24 cellular contexts compared by ENCODE assay signal in genomic region chr4:139035650-139036049, GRCh38. TPM values are rescaled to one million over a fixed set of nuclear protein-coding genes. Genes with fewer than 3 reads are reported as not detected.
DNase-seq lines count a peak whose midpoint lies in the region; ATAC-seq and TF ChIP-seq lines count a peak whose summit lies in the region.
"Had no signal": no experiment of that assay in that cellular context is flagged by ENCODE, and none has a peak within 500 bp of the region (broad histone marks: within the 10 kb centered on the region; RNA-seq: fewer than 3 reads in every experiment).

No MANE protein-coding gene starts in this region.

- no peak overlapping the region for H4K8ac ChIP-seq in mesendoderm (ENCODE audit: low read depth, low read length)

- H4K20me1 ChIP-seq in BLaER1, result peaks cover 99% of the 10 kb centered on the region

- H3K9me3 ChIP-seq in BLaER1 (peaks cover 8% of the 10 kb centered on the region), ascending aorta (no peaks in the 10 kb centered on the region)
- H3K9me3 ChIP-seq: left ventricle myocardium inferior, SJCRH30, upper lobe of left lung had no signal

- H3K36me3 Mint-ChIP-seq in CD14-positive monocyte, result peaks cover 19 to 28% of the 10 kb centered on the region in 2 donors
- peaks cover 43% of the 10 kb centered on the region for H3K36me3 Mint-ChIP-seq in activated T-helper 17 cell treated with anti-CD3 and anti-CD28 coated beads, Interleukin-2, amount 50 U/mL, for 72 hours (ENCODE audit: low read depth)

- no peak overlapping the region for H3K23ac ChIP-seq in mesendoderm (ENCODE audit: low read length)

- H3K4me1 ChIP-seq in BLaER1, result peaks cover 64% of the 10 kb centered on the region
- H3K4me1 ChIP-seq in mesendoderm (ENCODE audit: control insufficient read depth, low read depth, low read length), result no peaks in the 10 kb centered on the region
- H3K4me1 ChIP-seq in ascending aorta, result no peaks in the 10 kb centered on the region
- H3K4me1 ChIP-seq: SJCRH30 had no signal

- no peak overlapping the region for H2BK120ac ChIP-seq in mesendoderm (ENCODE audit: low read depth, low read length)

- H3K56ac ChIP-seq in mesendoderm (ENCODE audit: low read length), result no peak overlapping the region

- H3K9ac ChIP-seq in BLaER1 (no peak overlapping the region), mesendoderm (ENCODE audit: low read length) (no peak overlapping the region)
- H3K9ac ChIP-seq: GM23248, KMS-11 had no signal

- no peak overlapping the region for H2BK5ac ChIP-seq in mesendoderm (ENCODE audit: low read length)

- H3K18ac ChIP-seq in mesendoderm (ENCODE audit: low read length), result no peak overlapping the region

- peaks cover 36% of the 10 kb centered on the region for H3K36me3 ChIP-seq in BLaER1
- H3K36me3 ChIP-seq in mesendoderm (ENCODE audit: control insufficient read depth, insufficient read depth, low read length), result no peaks in the 10 kb centered on the region
- H3K36me3 ChIP-seq in ascending aorta, result peaks cover 4 to 6% of the 10 kb centered on the region in 2 donors

- H3K4ac ChIP-seq in mesendoderm (ENCODE audit: low read depth, low read length), result no peak overlapping the region

- no peak overlapping the region for H2BK15ac ChIP-seq in mesendoderm (replicated peaks; ENCODE audit: low read depth)

- H3K4me3 ChIP-seq in BLaER1 (no peak overlapping the region), mesendoderm (ENCODE audit: low read length) (no peak overlapping the region), ascending aorta (no peak overlapping the region)
- H3K4me3 ChIP-seq: GM23248, left ventricle myocardium inferior, SJCRH30, upper lobe of left lung had no signal

- WGBS in mesendoderm (ENCODE audit: extremely low coverage, insufficient coverage, low lambda C conversion rate), result no CpG with 5 or more reads among the region's 5 CpGs

- H3K4me3 Mint-ChIP-seq in CD14-positive monocyte, result no peak overlapping the region
- H3K4me3 Mint-ChIP-seq in activated T-helper 17 cell treated with anti-CD3 and anti-CD28 coated beads, Interleukin-2, amount 50 U/mL, for 72 hours, result no peak overlapping the region
- H3K4me3 Mint-ChIP-seq: CD4-positive, alpha-beta T cell; mesothelial cell of epicardium; neural crest cell had no signal

- ATAC-seq in activated T-helper 17 cell treated with anti-CD3 and anti-CD28 coated beads, Interleukin-2, amount 50 U/mL, for 72 hours (replicated peaks), result no peak
- ATAC-seq: activated naive CD4-positive, alpha-beta T cell treated with anti-CD3 and anti-CD28 coated beads, Interleukin-2, amount 50 U/mL, for 72 hours had no signal

- no peaks in the 10 kb centered on the region for H3K9me3 Mint-ChIP-seq in CD14-positive monocyte
- no peaks in the 10 kb centered on the region for H3K9me3 Mint-ChIP-seq in activated T-helper 17 cell treated with anti-CD3 and anti-CD28 coated beads, Interleukin-2, amount 50 U/mL, for 72 hours
- H3K9me3 Mint-ChIP-seq: activated naive CD4-positive, alpha-beta T cell treated with anti-CD3 and anti-CD28 coated beads, Interleukin-2, amount 50 U/mL, for 72 hours; CD4-positive, alpha-beta T cell; mesothelial cell of epicardium; neural crest cell had no signal

- no peak overlapping the region for H2AK5ac ChIP-seq in mesendoderm (ENCODE audit: low read length)

- H4K5ac ChIP-seq in mesendoderm (ENCODE audit: low read length), result no peak overlapping the region

- H3K4me1 Mint-ChIP-seq in CD14-positive monocyte, result peaks cover 32% of the 10 kb centered on the region
- peaks cover 3% of the 10 kb centered on the region for H3K4me1 Mint-ChIP-seq in activated T-helper 17 cell treated with anti-CD3 and anti-CD28 coated beads, Interleukin-2, amount 50 U/mL, for 72 hours

- H3K79me1 ChIP-seq in mesendoderm (ENCODE audit: low read length), result peaks cover 4% of the 10 kb centered on the region

- intact Hi-C loops in CD14-positive monocyte (cut with micrococcal nuclease) (no loop called here), head of caudate nucleus (cut with DNase I) (no loop called here), ascending aorta (cut with DNase I) (loop anchor here (10.0 kb wide), 1 partner anchor 619 kb away; no protein-coding TSS in a partner anchor)

- peaks cover 82% of the 10 kb centered on the region for H3K79me2 ChIP-seq in mesendoderm (ENCODE audit: control insufficient read depth, insufficient read depth, low read length)

- TF ChIP-seq CTCF in CD14-positive monocyte (IDR thresholded peaks at IDR 0.05) (no peak), ascending aorta (IDR thresholded peaks at IDR 0.05) (no peak)

- H3K4me2 ChIP-seq in BLaER1 (peak overlapping the region; percentile 40; the same call in 1 of the 2 replicates), mesendoderm (ENCODE audit: low read length) (no peak overlapping the region)
- H3K4me2 ChIP-seq: KMS-11 had no signal

- peaks cover 0 to 2% (median 0%) of the 10 kb centered on the region in 3 donors for H3K27me3 Mint-ChIP-seq in CD14-positive monocyte (ENCODE audit: low read depth in 3 of 3)
- no peaks in the 10 kb centered on the region for H3K27me3 Mint-ChIP-seq in activated T-helper 17 cell treated with anti-CD3 and anti-CD28 coated beads, Interleukin-2, amount 50 U/mL, for 72 hours
- H3K27me3 Mint-ChIP-seq: CD4-positive, alpha-beta T cell had no signal

- DNase-seq in CD14-positive monocyte (ENCODE audit: low spot score) (no peak), mesendoderm (peak; percentile 44), DMS79 treated with DMSO at 0.1 percent for 48 hours (lab: John Stamatoyannopoulos, UW) (no peak), head of caudate nucleus (no peak), ascending aorta (ENCODE audit: low spot score in 2 of 2) (no peak), NCI-H128 (lab: John Stamatoyannopoulos, UW; ENCODE audit: unreplicated experiment) (no peak)
- DNase-seq: activated CD4-positive, alpha-beta T cell treated with anti-CD3 and anti-CD28 coated beads for 1 hour; activated T-cell treated with anti-CD3 and anti-CD28 coated beads, Interleukin-2, amount 50 U/mL, for 1 hour; CD4-positive, alpha-beta T cell; GM23248; hypothalamus; left ventricle myocardium inferior; NCI-H187; NCI-H2171 treated with DMSO at 0.1 percent for 48 hours; NCI-H524 treated with DMSO at 0.1 percent for 48 hours; posterior cingulate gyrus; SJCRH30; upper lobe of left lung had no signal

- H3K27me3 ChIP-seq in BLaER1 (no peaks in the 10 kb centered on the region), mesendoderm (ENCODE audit: insufficient read depth, low read length, poor library complexity) (no peaks in the 10 kb centered on the region), ascending aorta (no peaks in the 10 kb centered on the region)
- H3K27me3 ChIP-seq: SJCRH30, upper lobe of left lung had no signal

- peak overlapping the region in 5 of 7 donors; percentile 18 to 41 (median 23) for H3K27ac Mint-ChIP-seq in CD14-positive monocyte
- H3K27ac Mint-ChIP-seq in activated T-helper 17 cell treated with anti-CD3 and anti-CD28 coated beads, Interleukin-2, amount 50 U/mL, for 72 hours, result peak overlapping the region; percentile 48
- H3K27ac Mint-ChIP-seq: CD4-positive, alpha-beta T cell; mesothelial cell of epicardium had no signal

- H3K27ac ChIP-seq in BLaER1 (no peak overlapping the region), mesendoderm (ENCODE audit: low read depth, low read length) (no peak overlapping the region), ascending aorta (no peak overlapping the region)
- H3K27ac ChIP-seq: GM23248, KMS-11, left ventricle myocardium inferior, SJCRH30, upper lobe of left lung had no signal

RNA-seq across cellular contexts. Expression of gene NOCT, which starts 20.1 kb away (rescaled TPM):
- polyA plus RNA-seq in CD14-positive monocyte, result under 1 TPM; 0.54 to 0.89 TPM
- total RNA-seq in activated T-helper 17 cell treated with anti-CD3 and anti-CD28 coated beads, Interleukin-2, amount 50 U/mL, for 72 hours, result 10 to 100 TPM; 12.4 to 18.7 TPM
- polyA plus RNA-seq in mesendoderm (2013, experiment 1 of 2), result 56.3 TPM
- 58.8 TPM for polyA plus RNA-seq in mesendoderm (2013, experiment 2 of 2)
- total RNA-seq in ascending aorta, result 9.9 TPM
